20 cellular contexts compared by ENCODE assay signal in the genomic region with DNA sequence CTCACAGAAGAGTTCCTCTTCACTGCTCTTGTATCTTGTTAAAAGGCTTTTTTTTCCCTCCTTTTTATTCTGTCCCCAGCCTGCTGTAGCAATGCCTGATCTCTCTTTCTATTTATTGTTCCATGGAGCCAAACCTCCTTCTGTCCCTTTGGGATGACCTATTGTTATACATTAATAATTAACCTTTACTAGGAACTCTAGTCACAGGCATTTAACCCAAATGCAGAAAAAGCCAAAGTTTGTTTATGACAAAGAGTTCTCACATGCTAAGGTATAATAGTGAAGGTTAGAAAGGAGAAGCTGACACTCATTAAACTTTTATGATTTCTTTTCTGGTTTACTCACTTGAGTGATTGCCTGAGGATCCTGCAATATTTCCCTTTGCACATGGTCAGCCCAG.
"Had no signal": no experiment of that assay in that cellular context is flagged by ENCODE, and none has a peak within 500 bp of the region (broad histone marks: within the 10 kb centered on the region; RNA-seq: fewer than 3 reads in every experiment).

No MANE protein-coding gene starts in this region.

- H3K9me3 Mint-ChIP-seq: stimulated activated naive B cell treated with anti-CD40 and anti-IgM and Interleukin-4, amounts not matched to agents 10 μg/mL and 1 μg/mL and 100 μg/mL, for 72 hours had no signal

- H3K4me1 ChIP-seq: foreskin keratinocyte, parathyroid adenoma, prostate gland, sigmoid colon, testis, tibial nerve had no signal

- H3K27me3 ChIP-seq: foreskin keratinocyte, hepatocyte, sigmoid colon, testis, tibial nerve had no signal

- DNase-seq: dermis blood vessel endothelial cell; erythroblast; foreskin keratinocyte; head of caudate nucleus; kidney; mammary epithelial cell; natural killer cell; occipital lobe; sigmoid colon; stimulated activated CD4-positive, alpha-beta T cell treated with anti-CD3 and anti-CD28 coated beads, Interleukin-2, amount 100 ng/mL, for 24 hours; stimulated activated CD4-positive, alpha-beta T cell treated with anti-CD3 and anti-CD28 coated beads, Interleukin-4, amount 100 ng/mL, for 4 hours; stimulated activated naive B cell treated with anti-CD40 and anti-IgM and Interleukin-4, amounts not matched to agents 10 μg/mL and 1 μg/mL and 100 μg/mL, for 72 hours; stimulated activated naive CD8-positive, alpha-beta T cell treated with anti-CD3 and anti-CD28 coated beads, Interleukin-15, amount 100 ng/mL, for 72 hours; testis had no signal

- H3K27ac ChIP-seq: foreskin keratinocyte, hepatocyte, parathyroid adenoma, prostate gland, sigmoid colon, skin epidermis, testis, tibial nerve had no signal

- H3K4me3 Mint-ChIP-seq: natural killer cell; stimulated activated naive B cell treated with anti-CD40 and anti-IgM and Interleukin-4, amounts not matched to agents 10 μg/mL and 1 μg/mL and 100 μg/mL, for 72 hours; stimulated activated naive CD8-positive, alpha-beta T cell treated with anti-CD3 and anti-CD28 coated beads, Interleukin-15, amount 100 ng/mL, for 72 hours had no signal

- H3K36me3 ChIP-seq: prostate gland, sigmoid colon, tibial nerve had no signal

- H3K9me3 ChIP-seq: prostate gland, sigmoid colon, testis, tibial nerve had no signal

- H3K27ac Mint-ChIP-seq: natural killer cell; stimulated activated naive B cell treated with anti-CD40 and anti-IgM and Interleukin-4, amounts not matched to agents 10 μg/mL and 1 μg/mL and 100 μg/mL, for 72 hours had no signal

- H3K27me3 Mint-ChIP-seq: stimulated activated naive CD8-positive, alpha-beta T cell treated with anti-CD3 and anti-CD28 coated beads, Interleukin-15, amount 100 ng/mL, for 72 hours had no signal

- H3K4me1 Mint-ChIP-seq: natural killer cell; stimulated activated naive B cell treated with anti-CD40 and anti-IgM and Interleukin-4, amounts not matched to agents 10 μg/mL and 1 μg/mL and 100 μg/mL, for 72 hours; stimulated activated naive CD8-positive, alpha-beta T cell treated with anti-CD3 and anti-CD28 coated beads, Interleukin-15, amount 100 ng/mL, for 72 hours had no signal

- FAIRE-seq: kidney had no signal

- ATAC-seq: foreskin keratinocyte; left lobe of liver; natural killer cell; stimulated activated naive B cell treated with anti-CD40 and anti-IgM and Interleukin-4, amounts not matched to agents 10 μg/mL and 1 μg/mL and 100 μg/mL, for 72 hours; stimulated activated naive CD8-positive, alpha-beta T cell treated with anti-CD3 and anti-CD28 coated beads, Interleukin-15, amount 100 ng/mL, for 72 hours had no signal

- H3K4me3 ChIP-seq: hepatocyte, prostate gland, sigmoid colon, skin epidermis, testis, tibial nerve had no signal

- H3K36me3 Mint-ChIP-seq: natural killer cell; stimulated activated naive B cell treated with anti-CD40 and anti-IgM and Interleukin-4, amounts not matched to agents 10 μg/mL and 1 μg/mL and 100 μg/mL, for 72 hours had no signal
